31 cellular contexts compared by ENCODE assay signal in the genomic region with DNA sequence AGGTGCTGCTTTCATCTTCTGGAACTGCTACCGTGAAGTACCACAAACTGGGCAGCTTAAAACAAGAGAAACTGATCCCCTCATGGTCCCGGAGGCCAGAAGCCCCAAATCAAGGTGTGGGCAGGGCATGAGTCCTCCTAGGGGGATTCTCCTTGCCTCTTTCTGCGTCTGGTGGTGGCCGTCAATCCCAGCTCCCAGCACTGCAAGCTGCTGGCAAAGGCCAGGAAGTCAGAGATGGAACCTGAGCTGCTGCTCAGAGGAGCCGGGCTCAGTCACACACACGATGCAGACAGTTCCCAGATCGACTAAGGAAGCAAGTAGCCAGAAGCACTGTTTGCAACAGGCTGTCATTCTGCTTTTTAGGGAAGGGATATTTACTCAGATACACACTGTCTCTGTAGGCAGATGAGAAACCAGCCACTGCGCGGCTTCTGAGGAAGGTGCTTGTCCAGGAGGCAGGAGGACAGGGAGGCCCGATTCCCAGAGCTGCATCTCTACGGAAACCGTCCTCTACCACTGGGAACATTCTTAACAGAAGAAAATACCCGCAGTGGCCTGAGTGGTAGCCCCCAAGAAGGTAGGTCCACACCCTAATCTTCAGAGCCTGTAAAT. TPM values are rescaled to one million over a fixed set of nuclear protein-coding genes. Genes with fewer than 3 reads are reported as not detected.
"Had no signal": no experiment of that assay in that cellular context is flagged by ENCODE, and none has a peak within 500 bp of the region (broad histone marks: within the 10 kb centered on the region; RNA-seq: fewer than 3 reads in every experiment).

No MANE protein-coding gene starts in this region.

- H3K4me3 ChIP-seq: cardiac muscle cell had no signal

- H3K4me1 Mint-ChIP-seq: activated CD4-positive, alpha-beta T cell treated with anti-CD3 and anti-CD28 coated beads for 36 hours had no signal

- H3K27me3 Mint-ChIP-seq: activated naive CD8-positive, alpha-beta T cell had no signal

- H3K9ac ChIP-seq: KMS-11 had no signal

- H3K4me3 Mint-ChIP-seq: activated CD4-positive, alpha-beta memory T cell treated with anti-CD3 and anti-CD28 coated beads, Interleukin-2, amount 10 ng/mL, durations not matched to agents 7 days and 5 days; activated CD4-positive, alpha-beta T cell treated with anti-CD3 and anti-CD28 coated beads for 36 hours; activated naive CD8-positive, alpha-beta T cell; activated T-cell treated with anti-CD3 and anti-CD28 coated beads, Interleukin-2, amount 50 U/mL, for 72 hours; T-cell had no signal

- H3K36me3 Mint-ChIP-seq: activated naive CD8-positive, alpha-beta T cell; T-cell had no signal

- H3K4me2 ChIP-seq: KMS-11 had no signal

- H3K9me3 Mint-ChIP-seq: activated CD4-positive, alpha-beta memory T cell treated with anti-CD3 and anti-CD28 coated beads, Interleukin-2, amount 10 ng/mL, durations not matched to agents 7 days and 5 days; activated T-cell treated with anti-CD3 and anti-CD28 coated beads, Interleukin-2, amount 50 U/mL, for 72 hours; activated T-helper 2 cell treated with anti-CD3 and anti-CD28 coated beads, Interferon-gamma antibody, Interleukin-2, Interleukin-4, amounts not matched to agents 10 μg/mL and 5 μg/mL and 100 μg/mL, durations not matched to agents 14 hours and 24 hours and 36 hours; T-cell had no signal

- H3K27ac ChIP-seq: brain microvascular endothelial cell, cardiac muscle cell, KMS-11, VCaP had no signal

- H3K36me3 ChIP-seq: brain microvascular endothelial cell, cardiac muscle cell had no signal

- H3K27ac Mint-ChIP-seq: activated CD4-positive, alpha-beta memory T cell treated with anti-CD3 and anti-CD28 coated beads, Interleukin-2, amount 10 ng/mL, durations not matched to agents 7 days and 5 days; activated CD4-positive, alpha-beta T cell treated with anti-CD3 and anti-CD28 coated beads for 36 hours; activated naive CD8-positive, alpha-beta T cell; activated T-cell treated with anti-CD3 and anti-CD28 coated beads, Interleukin-2, amount 50 U/mL, for 72 hours; activated T-helper 2 cell treated with anti-CD3 and anti-CD28 coated beads, Interferon-gamma antibody, Interleukin-2, Interleukin-4, amounts not matched to agents 10 μg/mL and 5 μg/mL and 100 μg/mL, durations not matched to agents 14 hours and 24 hours and 36 hours; T-cell had no signal

- DNase-seq: activated CD4-positive, alpha-beta memory T cell treated with anti-CD3 and anti-CD28 coated beads, Interleukin-2, amount 10 ng/mL, durations not matched to agents 7 days and 5 days; activated CD4-positive, alpha-beta T cell treated with anti-CD3 and anti-CD28 coated beads for 36 hours; activated CD4-positive, alpha-beta T cell treated with anti-CD3 and anti-CD28 coated beads, Interleukin-2, amount 50 U/mL, for 1 hour; activated naive CD4-positive, alpha-beta T cell treated with Interleukin-2 at 50 U/mL for 16 hours; activated T-cell treated with anti-CD3 and anti-CD28 coated beads, Interleukin-2, amount 50 U/mL, for 72 hours; amygdala; brain microvascular endothelial cell; NCI-H1092; NCI-H1417; NCI-H1930; NCI-H2107; NCI-H2171 treated with DMSO at 0.1 percent for 48 hours; NCI-H345; NCI-H510A; NCI-H526 treated with DMSO at 0.1 percent for 48 hours; NCI-H82; RPMI8226; SHP77; T-cell; T-helper 2 cell; T1000 had no signal

- ATAC-seq: activated CD4-positive, alpha-beta T cell treated with anti-CD3 and anti-CD28 coated beads for 36 hours; activated T-cell treated with anti-CD3 and anti-CD28 coated beads, Interleukin-2, amount 50 U/mL, for 72 hours; Panc1; T-cell had no signal

RNA-seq across cellular contexts. Expression of a gene that starts 15.5 kb away (rescaled TPM):
- total RNA-seq: activated CD4-positive, alpha-beta memory T cell treated with anti-CD3 and anti-CD28 coated beads, Interleukin-2, amount 10 ng/mL, durations not matched to agents 7 days and 5 days; activated CD4-positive, alpha-beta T cell treated with anti-CD3 and anti-CD28 coated beads for 36 hours; activated CD8-positive, alpha-beta memory T cell treated with anti-CD3 and anti-CD28 coated beads for 36 hours; activated T-cell treated with anti-CD3 and anti-CD28 coated beads, Interleukin-2, amount 50 U/mL, for 72 hours; activated T-helper 2 cell treated with anti-CD3 and anti-CD28 coated beads, Interferon-gamma antibody, Interleukin-2, Interleukin-4, amounts not matched to agents 10 μg/mL and 5 μg/mL and 100 μg/mL, durations not matched to agents 14 hours and 24 hours and 36 hours; cardiac muscle cell; MCF 10A; OCI-LY7; SK-MEL-5; T-cell had no signal
- polyA plus RNA-seq: cardiac muscle cell had no signal

RNA-seq across cellular contexts. Expression of a gene that starts 38.8 kb away (rescaled TPM):
- total RNA-seq: SK-MEL-5 had no signal
